In the genomic region with DNA sequence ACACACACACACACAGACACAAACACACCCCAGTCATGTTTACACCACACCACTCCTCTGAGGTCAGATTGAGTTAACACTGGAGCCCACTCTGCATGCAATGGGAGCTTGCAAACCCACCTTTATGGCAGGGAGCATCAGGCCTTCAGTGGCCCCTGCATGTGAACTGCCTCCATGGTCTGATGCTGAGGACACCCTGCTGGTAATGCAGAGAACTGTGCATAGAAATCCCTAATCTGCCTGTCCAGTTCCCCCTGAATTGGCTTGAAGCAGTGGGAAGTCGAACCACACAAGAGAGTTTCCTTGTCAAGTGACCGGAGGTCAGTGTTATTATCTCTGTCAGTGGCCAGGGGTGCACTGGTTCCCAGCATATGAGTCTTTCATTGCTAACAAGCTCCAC, we compare ENCODE assay signal across 15 cellular contexts. TPM values are rescaled to one million over a fixed set of nuclear protein-coding genes. Genes with fewer than 3 reads are reported as not detected.
"Had no signal": no experiment of that assay in that cellular context is flagged by ENCODE, and none has a peak within 500 bp of the region (broad histone marks: within the 10 kb centered on the region; RNA-seq: fewer than 3 reads in every experiment).

No MANE protein-coding gene starts in this region.

- H3K4me1 Mint-ChIP-seq: central memory CD8-positive, alpha-beta T cell; mesothelial cell of epicardium had no signal

- H3K27ac Mint-ChIP-seq: mesothelial cell of epicardium had no signal

- H3K27me3 ChIP-seq: ovary, stomach, testis had no signal

- H3K27ac ChIP-seq: lower lobe of right lung, ovary, stomach, testis had no signal

- H3K4me1 ChIP-seq: lower lobe of right lung, stomach, testis had no signal

- H3K4me3 Mint-ChIP-seq: central memory CD8-positive, alpha-beta T cell; mesothelial cell of epicardium had no signal

- ATAC-seq: activated CD4-positive, CD25-positive, alpha-beta regulatory T cell treated with anti-CD3 and anti-CD28 coated beads, Interleukin-2, amount 50 U/mL, for 24 hours; lower lobe of right lung had no signal

- H3K4me3 ChIP-seq: lower lobe of right lung, ovary, stomach, testis had no signal

- H3K9me3 Mint-ChIP-seq: central memory CD8-positive, alpha-beta T cell; mesothelial cell of epicardium had no signal

- DNase-seq: activated effector memory CD4-positive, alpha-beta T cell treated with Interleukin-2 at 50 U/mL for 16 hours; activated naive CD4-positive, alpha-beta T cell treated with anti-CD3 and anti-CD28 coated beads, Interleukin-2, amount 50 U/mL, for 16 hours; activated T-cell treated with anti-CD3 and anti-CD28 coated beads, Interleukin-2, amount 50 U/mL, for 1 hour; cortex of kidney; effector CD4-positive, alpha-beta T cell; foreskin melanocyte; lower lobe of right lung; ovary; stimulated activated CD4-positive, alpha-beta T cell treated with anti-CD3 and anti-CD28 coated beads, Interleukin-1b, Interleukin-23, amount 100 ng/mL, for 48 hours; stomach; testis had no signal

- H3K36me3 ChIP-seq: lower lobe of right lung, ovary, stomach had no signal

- H3K9me3 ChIP-seq: lower lobe of right lung, ovary, stomach, testis had no signal

- H3K36me3 Mint-ChIP-seq: mesothelial cell of epicardium had no signal

RNA-seq across cellular contexts. Expression of a gene that starts 59.8 kb away (rescaled TPM):
- total RNA-seq: T-helper 1 cell treated with Interleukin-12 subunit alpha and Interleukin-12 subunit beta and Interleukin-4 antibody, amounts not matched to agents 30 ng/mL and 1 ng/mL, for 36 hours had no signal
